Comparison of ENCODE assay signal across 8 cellular contexts in the genomic region with DNA sequence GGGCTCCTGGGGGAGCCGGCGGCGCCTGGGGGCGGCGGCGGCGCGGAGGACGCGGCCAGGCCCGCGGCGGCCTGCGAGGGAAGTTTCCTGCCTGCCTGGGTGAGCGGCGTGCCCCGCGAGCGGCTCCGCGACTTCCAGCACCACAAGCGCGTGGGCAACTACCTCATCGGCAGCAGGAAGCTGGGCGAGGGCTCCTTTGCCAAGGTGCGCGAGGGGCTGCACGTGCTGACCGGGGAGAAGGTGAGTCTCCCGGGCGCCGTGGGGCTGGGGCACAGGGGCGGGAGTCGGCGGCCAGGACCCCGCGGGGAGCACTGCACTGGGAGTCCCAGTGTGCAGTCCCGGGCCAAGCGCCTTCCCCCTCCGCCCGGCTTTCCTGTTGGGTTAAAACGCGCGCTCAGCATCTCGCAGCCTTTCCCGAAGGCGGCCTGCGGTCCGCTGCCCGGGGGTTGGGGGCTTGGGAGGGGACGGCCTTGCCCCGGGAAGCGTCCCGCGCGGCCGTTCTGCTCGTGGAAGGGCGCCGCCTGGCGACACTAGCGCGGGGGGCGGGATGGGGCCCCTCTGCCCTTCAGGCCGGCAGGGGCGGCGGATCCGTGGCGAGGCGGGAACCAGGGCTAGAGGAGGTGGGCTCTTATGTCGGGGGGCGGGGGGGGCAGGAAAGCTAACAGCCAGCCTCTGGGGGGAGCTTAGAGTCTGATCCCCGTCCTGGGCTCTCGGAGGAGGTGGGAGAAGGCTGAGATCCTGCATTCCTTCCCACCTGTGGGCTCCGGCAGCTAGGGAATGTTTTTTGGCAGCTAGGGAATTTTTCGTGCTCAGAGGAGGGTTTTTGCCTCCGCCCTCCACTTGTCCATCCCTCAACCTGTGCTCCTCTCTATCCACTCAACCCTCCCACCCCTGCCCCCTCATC. TPM values are rescaled to one million over a fixed set of nuclear protein-coding genes. Genes with fewer than 3 reads are reported as not detected.
DNase-seq lines count a peak whose midpoint lies in the region; ATAC-seq, FAIRE-seq and TF ChIP-seq lines count a peak whose summit lies in the region.

No MANE protein-coding gene starts in this region.

- intact Hi-C loops in Caco-2 (cut with micrococcal nuclease; ENCODE audit: unreplicated experiment) = loop anchor here (10.0 kb wide), 1 partner anchor 71 kb away; no protein-coding TSS in a partner anchor
- intact Hi-C loops in tibial artery (cut with DNase I; ENCODE audit: low total_unique reads) = no loop called here

- ATAC-seq in natural killer cell treated with Interleukin-12 subunit alpha and Interleukin-12 subunit beta and Interleukin-15 and Interleukin-18, amount 100 ng/mL, for 72 hours = peak; percentile 51
- ATAC-seq in GM18511 (IDR thresholded peaks at IDR 0.05; ENCODE audit: unreplicated experiment) = no peak

- H3K27ac ChIP-seq in KMS-11 (no peak overlapping the region), tibial artery (no peak overlapping the region)

- H3K36me3 Mint-ChIP-seq in Caco-2 (ENCODE audit: insufficient read depth, unreplicated experiment) = peaks cover 12% of the 10 kb centered on the region
- no peaks in the 10 kb centered on the region for H3K36me3 Mint-ChIP-seq in natural killer cell treated with Interleukin-12 subunit alpha and Interleukin-12 subunit beta and Interleukin-15 and Interleukin-18, amount 100 ng/mL, for 72 hours

- DNase-seq in Caco-2 (peak; percentile 58 to 80), epidermal melanocyte (ENCODE audit: insufficient read length, low spot score) (peak; percentile 45), tibial artery (no peak), H54 (ENCODE audit: insufficient read length, low spot score) (no peak)
- peak; percentile 51 for DNase-seq in activated CD4-positive, CD25-positive, alpha-beta regulatory T cell treated with anti-CD3 and anti-CD28 coated beads, Interleukin-2, amount 50 U/mL, for 72 hours
- DNase-seq in natural killer cell treated with Interleukin-12 subunit alpha and Interleukin-12 subunit beta and Interleukin-15 and Interleukin-18, amount 100 ng/mL, for 72 hours (ENCODE audit: low spot score) = peak; percentile 66

- peaks cover 4% of the 10 kb centered on the region for H3K27me3 Mint-ChIP-seq in Caco-2 (ENCODE audit: insufficient read depth, unreplicated experiment)
- peaks cover 44 to 45% of the 10 kb centered on the region in 2 donors for H3K27me3 Mint-ChIP-seq in natural killer cell treated with Interleukin-12 subunit alpha and Interleukin-12 subunit beta and Interleukin-15 and Interleukin-18, amount 100 ng/mL, for 72 hours

- peak overlapping the region; percentile 49 for H3K4me2 ChIP-seq in KMS-11

- H3K9ac ChIP-seq in KMS-11 = peak overlapping the region; percentile 67; the same call in 1 of the 2 replicates

- peaks cover 12% of the 10 kb centered on the region for H3K4me1 Mint-ChIP-seq in Caco-2 (ENCODE audit: low read depth, unreplicated experiment)
- peaks cover 0 to 5% of the 10 kb centered on the region in 2 donors for H3K4me1 Mint-ChIP-seq in natural killer cell treated with Interleukin-12 subunit alpha and Interleukin-12 subunit beta and Interleukin-15 and Interleukin-18, amount 100 ng/mL, for 72 hours (ENCODE audit: low read depth in 2 of 2)

- H3K4me3 ChIP-seq in Caco-2 (ENCODE audit: low read depth, low read length) = peak overlapping the region; percentile 77
- H3K4me3 ChIP-seq in KMS-11 (IDR thresholded peaks at IDR 0.05; ENCODE audit: insufficient read depth, low read depth, low read length) = no peak overlapping the region
- H3K4me3 ChIP-seq in tibial artery = peak overlapping the region; percentile 44 to 53

- no TSS peak for BruUV-seq in Caco-2 (replicated peaks; lab: Mats Ljungman, UMichigan)

- CTCF ChIA-PET in Caco-2 (lab: Charles Lee) = interaction anchor here (0.6 to 3.0 kb wide), 4 partner anchors 15 to 109 kb away, joined by 3 to 13 read pairs (median 5); no protein-coding TSS in a partner anchor

- no peaks in the 10 kb centered on the region for H4K20me1 ChIP-seq in KMS-11 (ENCODE audit: insufficient read depth)

- no peak for FAIRE-seq in H54 (lab: Jason Lieb, UNC)

- no peaks in the 10 kb centered on the region for H3K36me3 ChIP-seq in Caco-2 (ENCODE audit: control insufficient read depth, insufficient read depth, low read length)
- no peaks in the 10 kb centered on the region for H3K36me3 ChIP-seq in KMS-11 (ENCODE audit: insufficient read depth)
- no peaks in the 10 kb centered on the region for H3K36me3 ChIP-seq in tibial artery

- peak overlapping the region; percentile 97 for H2AFZ ChIP-seq in KMS-11 (ENCODE audit: low read depth)

- no peaks in the 10 kb centered on the region for H3K79me2 ChIP-seq in KMS-11 (ENCODE audit: insufficient read depth, low read depth)

- peak overlapping the region; percentile 86 for H3K4me3 Mint-ChIP-seq in Caco-2 (ENCODE audit: unreplicated experiment)
- no peak overlapping the region for H3K4me3 Mint-ChIP-seq in natural killer cell treated with Interleukin-12 subunit alpha and Interleukin-12 subunit beta and Interleukin-15 and Interleukin-18, amount 100 ng/mL, for 72 hours

- H3K27ac Mint-ChIP-seq in Caco-2 (ENCODE audit: unreplicated experiment) = no peak overlapping the region
- no peak overlapping the region for H3K27ac Mint-ChIP-seq in natural killer cell treated with Interleukin-12 subunit alpha and Interleukin-12 subunit beta and Interleukin-15 and Interleukin-18, amount 100 ng/mL, for 72 hours

- H3K9me3 ChIP-seq in Caco-2 (no peaks in the 10 kb centered on the region), tibial artery (no peaks in the 10 kb centered on the region)

- no peak for TF ChIP-seq POLR2A in H54 (IDR thresholded peaks at IDR 0.05; ENCODE audit: low read depth, low read length)

- TF ChIP-seq CTCF in Caco-2 (IDR thresholded peaks at IDR 0.05; ENCODE audit: insufficient read depth in 1 of 2, low read depth in 1 of 2, low read length in 1 of 2, severe bottlenecking in 1 of 2, unreplicated experiment in 1 of 2) = peak; percentile 74 to 78
- peak; percentile 72 for TF ChIP-seq CTCF in KMS-11 (conservative IDR thresholded peaks at IDR 0.05; ENCODE audit: low read depth, low read length)
- TF ChIP-seq CTCF in tibial artery (IDR thresholded peaks at IDR 0.05) = peak in 1 of 2 experiments; percentile 16

- peaks cover 2% of the 10 kb centered on the region for H3K27me3 ChIP-seq in Caco-2 (replicated peaks; ENCODE audit: control insufficient read depth, insufficient read depth, low read length)
- no peaks in the 10 kb centered on the region for H3K27me3 ChIP-seq in KMS-11 (ENCODE audit: insufficient read depth, low read depth)
- peaks cover 0 to 58% of the 10 kb centered on the region in 2 donors for H3K27me3 ChIP-seq in tibial artery

- H3K4me1 ChIP-seq in Caco-2 = no peaks in the 10 kb centered on the region
- peaks cover 5% of the 10 kb centered on the region for H3K4me1 ChIP-seq in KMS-11 (ENCODE audit: low read depth, poor library complexity, severe bottlenecking)
- H3K4me1 ChIP-seq in tibial artery = peaks cover 0 to 41% (median 35%) of the 10 kb centered on the region in 4 donors

- POLR2A ChIA-PET in Caco-2 (lab: Charles Lee) = no interaction called here

- no peaks in the 10 kb centered on the region for H3K9me3 Mint-ChIP-seq in Caco-2 (ENCODE audit: unreplicated experiment)
- no peaks in the 10 kb centered on the region for H3K9me3 Mint-ChIP-seq in natural killer cell treated with Interleukin-12 subunit alpha and Interleukin-12 subunit beta and Interleukin-15 and Interleukin-18, amount 100 ng/mL, for 72 hours

RNA-seq across cellular contexts. Expression of a gene that starts 1.1 kb away (rescaled TPM):
- 4.8 and 7.5 TPM in 2 replicates for total RNA-seq in Caco-2 (2022)
- total RNA-seq in natural killer cell treated with Interleukin-12 subunit alpha and Interleukin-12 subunit beta and Interleukin-15 and Interleukin-18, amount 100 ng/mL, for 72 hours = under 1 TPM in 1 of 2 donors, not detected in 1; 0.07 TPM

Comparison
In these comparisons a context has a peak if more than half of its experiments do, and no peak if none do; other contexts are left out.
1. DNase-seq: peak in Caco-2 (2 of 2), activated CD4-positive, CD25-positive, alpha-beta regulatory T cell treated with anti-CD3 and anti-CD28 coated beads, Interleukin-2, amount 50 U/mL, for 72 hours (single experiment), epidermal melanocyte (single experiment) and natural killer cell treated with Interleukin-12 subunit alpha and Interleukin-12 subunit beta and Interleukin-15 and Interleukin-18, amount 100 ng/mL, for 72 hours (single experiment); none in tibial artery (0 of 2) and H54 (single experiment).